In genomic region chr9:122213102-122213588, GRCh38 we compare ENCODE assay signal across 7 cellular contexts. TPM values are rescaled to one million over a fixed set of nuclear protein-coding genes. Genes with fewer than 3 reads are reported as not detected.
A peak's percentile ranks its signal among the peaks of the same experiment; 100 is the strongest.
DNase-seq lines count a peak whose midpoint lies in the region; ATAC-seq, FAIRE-seq and TF ChIP-seq lines count a peak whose summit lies in the region.
"Had no signal": no experiment of that assay in that cellular context is flagged by ENCODE, and none has a peak within 500 bp of the region (broad histone marks: within the 10 kb centered on the region; RNA-seq: fewer than 3 reads in every experiment).

No MANE protein-coding gene starts in this region.

- H3K27ac ChIP-seq in A549: peak overlapping the region in 1 of 2 experiments; percentile 59; a peak in 2 of 6 replicates
- H3K27ac ChIP-seq in Panc1 (ENCODE audit: low read length): no peak overlapping the region
- no peak overlapping the region for H3K27ac ChIP-seq in A673 (ENCODE audit: low read depth, low read length, poor library complexity, severe bottlenecking)

- TF ChIP-seq CTCF in A549 (IDR thresholded peaks at IDR 0.05) (no peak), Panc1 (IDR thresholded peaks at IDR 0.05) (no peak), A673 (conservative IDR thresholded peaks at IDR 0.05; ENCODE audit: low read depth, low read length) (no peak)

- no peak for TF ChIP-seq RAD21 in A549 (conservative IDR thresholded peaks at IDR 0.05 in 1 of 2, IDR thresholded peaks at IDR 0.05 in 1 of 2)

- DNase-seq in A549 (ENCODE audit: low read depth in 1 of 2, low spot score in 1 of 2): no peak
- no peak for DNase-seq in Panc1 (ENCODE audit: low read depth, low spot score)
- DNase-seq in A673 (ENCODE audit: low spot score): no peak
- DNase-seq in Kasumi-1 (lab: John Stamatoyannopoulos, UW): no peak
- no peak for DNase-seq in Right ventricle myocardium superior
- DNase-seq: hippocampal formation had no signal

- H3K4me1 ChIP-seq in A549 (peaks cover 15% of the 10 kb centered on the region; the same call in 1 of the 3 replicates), Panc1 (ENCODE audit: control insufficient read depth, insufficient read depth, low read length) (no peaks in the 10 kb centered on the region), A673 (ENCODE audit: insufficient read depth, low read length, poor library complexity, severe bottlenecking) (peaks cover 8% of the 10 kb centered on the region)

- POLR2A ChIA-PET in A549 (lab: Yijun Ruan, JAX) (interaction anchor here (0.5 kb wide), 1 partner anchor 12 kb away, joined by 3 read pairs; no protein-coding TSS in a partner anchor), Panc1 (lab: Charles Lee) (no interaction called here), A673 (lab: Charles Lee; ENCODE audit: low non-redundant PET) (no interaction called here)

- no peaks in the 10 kb centered on the region for H3K9me3 ChIP-seq in A549
- no peaks in the 10 kb centered on the region for H3K9me3 ChIP-seq in Panc1 (ENCODE audit: control insufficient read depth, insufficient read depth, low read depth, low read length)
- H3K9me3 ChIP-seq in iPS-18c (ENCODE audit: control insufficient read depth, insufficient read depth, low read length): no peaks in the 10 kb centered on the region
- no peaks in the 10 kb centered on the region for H3K9me3 ChIP-seq in A673 (ENCODE audit: low read depth, low read length, poor library complexity, severe bottlenecking)

- in situ Hi-C loops in Panc1 (cut with HindIII; ENCODE audit: low pct_unique_long_range_greater_than_20kb, low sequenced_read_pairs): no loop called here

- 81% methylated on average over 16 of the region's 20 CpGs for WGBS in A549 (ENCODE audit: missing lambda C conversion rate)

- no peak for FAIRE-seq in A549 (lab: Jason Lieb, UNC)

- H3K4me3 ChIP-seq in A549 (peak overlapping the region; percentile 49), Panc1 (ENCODE audit: low read depth in 2 of 2, low read length in 2 of 2) (peak overlapping the region; percentile 32 to 46), iPS-18c (ENCODE audit: insufficient read depth, low read depth, low read length) (peak overlapping the region; percentile 49; the same call in 1 of the 2 replicates), A673 (ENCODE audit: low read depth, low read length, poor library complexity, severe bottlenecking) (no peak overlapping the region)

- BruUV-seq in Panc1 (replicated peaks; lab: Mats Ljungman, UMichigan) (no TSS peak), A673 (replicated peaks; lab: Mats Ljungman, UMichigan) (no TSS peak)

- H3K27me3 ChIP-seq in Panc1 (ENCODE audit: control insufficient read depth, insufficient read depth, low read length) (no peaks in the 10 kb centered on the region), A673 (replicated peaks; ENCODE audit: insufficient read depth, low read depth, low read length, poor library complexity) (peaks cover 79% of the 10 kb centered on the region)

- peak overlapping the region; percentile 96 for H3K4me2 ChIP-seq in A549

- CTCF ChIA-PET in A549 (lab: Yijun Ruan, JAX) (interaction anchor here (0.8 to 1.1 kb wide), 3 partner anchors 22 to 137 kb away, joined by 3 to 4 read pairs (median 3); no protein-coding TSS in a partner anchor), Panc1 (lab: Charles Lee) (no interaction called here), A673 (lab: Charles Lee) (no interaction called here)

- no peak for TF ChIP-seq EP300 in A549 (IDR thresholded peaks at IDR 0.05)

- H3K36me3 ChIP-seq in Panc1 (ENCODE audit: control insufficient read depth, insufficient read depth, low read length) (no peaks in the 10 kb centered on the region), A673 (ENCODE audit: insufficient read depth, low read length, poor library complexity, severe bottlenecking) (no peaks in the 10 kb centered on the region)

- ATAC-seq in A549 (no peak), Panc1 (no peak), Right ventricle myocardium superior (ENCODE audit: poor library complexity) (no peak)

- no peak for TF ChIP-seq POLR2A in A549 (IDR thresholded peaks at IDR 0.05; ENCODE audit: low read length)

- intact Hi-C loops in Panc1 (cut with micrococcal nuclease; ENCODE audit: unreplicated experiment): no loop called here
- intact Hi-C loops in A673 (cut with micrococcal nuclease; ENCODE audit: unreplicated experiment): no loop called here
- intact Hi-C loops in Right ventricle myocardium superior (cut with DNase I): no loop called here

TF ChIP-seq in A549, 52 proteins besides CTCF, POLR2A, EP300 and RAD21:
- no peak for TF ChIP-seq EHMT2 (IDR thresholded peaks at IDR 0.05; ENCODE audit: low read depth)
- no peak for TF ChIP-seq FOXS1 (CRISPR knock-in tag; IDR thresholded peaks at IDR 0.05)
- TF ChIP-seq POLR2AphosphoS2 (conservative IDR thresholded peaks at IDR 0.05; ENCODE audit: low read length): no peak
- TF ChIP-seq, protein P1, sequence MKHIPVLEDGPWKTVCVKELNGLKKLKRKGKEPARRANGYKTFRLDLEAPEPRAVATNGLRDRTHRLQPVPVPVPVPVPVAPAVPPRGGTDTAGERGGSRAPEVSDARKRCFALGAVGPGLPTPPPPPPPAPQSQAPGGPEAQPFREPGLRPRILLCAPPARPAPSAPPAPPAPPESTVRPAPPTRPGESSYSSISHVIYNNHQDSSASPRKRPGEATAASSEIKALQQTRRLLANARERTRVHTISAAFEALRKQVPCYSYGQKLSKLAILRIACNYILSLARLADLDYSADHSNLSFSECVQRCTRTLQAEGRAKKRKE (CRISPR knock-in tag; IDR thresholded peaks at IDR 0.05; ENCODE audit: low read depth): no peak
- TF ChIP-seq HDAC2 (IDR thresholded peaks at IDR 0.05): no peak
- TF ChIP-seq KDM5A (IDR thresholded peaks at IDR 0.05): no peak
- no peak for TF ChIP-seq HEYL (CRISPR knock-in tag; IDR thresholded peaks at IDR 0.05)
- TF ChIP-seq HOXA7 (CRISPR knock-in tag; IDR thresholded peaks at IDR 0.05): no peak
- TF ChIP-seq NPAS2 (CRISPR knock-in tag; IDR thresholded peaks at IDR 0.05; ENCODE audit: borderline replicate concordance): no peak
- TF ChIP-seq HOXB13 (CRISPR knock-in tag; IDR thresholded peaks at IDR 0.05; ENCODE audit: low read depth): no peak

RNA-seq across cellular contexts. Expression of gene LHX6, which starts 15.6 kb away (rescaled TPM):
- polyA plus RNA-seq in A549 (2011; rRNA removed) (0.26 and 0.29 TPM in 2 replicates), A549 (2017; fragmentation: RNase III; extraction: RNeasy Plus Mini Kit Qiagen cat#74134 plus additional on column Dnase treatment) (0.14 to 0.38 TPM (median 0.20 TPM) in 3 replicates)
- 0.16 and 0.22 TPM in 2 replicates for polyA plus RNA-seq in A549 (2012; cell fraction: cytosol; rRNA removed)
- 0.20 and 0.40 TPM in 2 replicates for polyA plus RNA-seq in A549 (2012; cell fraction: nucleus; rRNA removed)
- 0.19 and 0.21 TPM in 2 replicates for polyA minus RNA-seq in A549 (2011; rRNA and poly(A)+ RNA removed)
- total RNA-seq in Panc1 (2021; ENCODE audit: unreplicated experiment) (0.62 TPM), A673 (2021) (not detected in 2 replicates), Right ventricle myocardium superior (3.4 TPM)
- polyA plus RNA-seq in Panc1 (2012; ENCODE audit: insufficient read length): 0.40 TPM

RNA-seq across cellular contexts. Expression of gene RBM18, which starts 51.5 kb away (rescaled TPM):
- polyA plus RNA-seq in A549 (2011; rRNA removed) (41.1 and 52.3 TPM in 2 replicates), A549 (2017; fragmentation: RNase III; extraction: RNeasy Plus Mini Kit Qiagen cat#74134 plus additional on column Dnase treatment) (13.3 to 13.8 TPM (median 13.5 TPM) in 3 replicates)
- polyA plus RNA-seq in A549 (2012; cell fraction: cytosol; rRNA removed): 9.1 and 9.4 TPM in 2 replicates
- 2.5 and 2.6 TPM in 2 replicates for polyA plus RNA-seq in A549 (2012; cell fraction: nucleus; rRNA removed)
- polyA minus RNA-seq in A549 (2011; rRNA and poly(A)+ RNA removed): 14.0 and 17.6 TPM in 2 replicates
- total RNA-seq in Panc1 (2021; ENCODE audit: unreplicated experiment) (19.2 TPM), A673 (2021) (29.3 and 30.8 TPM in 2 replicates), Right ventricle myocardium superior (37.3 TPM)
- 17.7 TPM for polyA plus RNA-seq in Panc1 (2012; ENCODE audit: insufficient read length)

RNA-seq across cellular contexts. Expression of gene MRRF, which starts 51.5 kb away (rescaled TPM):
- polyA plus RNA-seq in A549 (2011; rRNA removed): 107 and 115 TPM in 2 replicates
- 49.0 and 52.1 TPM in 2 replicates for polyA plus RNA-seq in A549 (2012; cell fraction: cytosol; rRNA removed)
- polyA plus RNA-seq in A549 (2012; cell fraction: nucleus; rRNA removed): 22.6 and 38.4 TPM in 2 replicates
- polyA plus RNA-seq in A549 (2017; fragmentation: RNase III; extraction: RNeasy Plus Mini Kit Qiagen cat#74134 plus additional on column Dnase treatment): 62.5 to 71.5 TPM (median 63.6 TPM) in 3 replicates
- polyA minus RNA-seq in A549 (2011; rRNA and poly(A)+ RNA removed): 53.4 and 80.2 TPM in 2 replicates
- total RNA-seq in Panc1 (2021; ENCODE audit: unreplicated experiment): 28.4 TPM
- polyA plus RNA-seq in Panc1 (2012; ENCODE audit: insufficient read length): 12.0 TPM
- total RNA-seq in A673 (2021): 35.0 and 44.9 TPM in 2 replicates
- total RNA-seq in Right ventricle myocardium superior: 35.7 TPM

RNA-seq across cellular contexts. Expression of gene MORN5, which starts 53.4 kb away (rescaled TPM):
- polyA plus RNA-seq in A549 (2011; rRNA removed) (0.17 TPM in 1 of 2 replicates, not detected in the other), A549 (2017; fragmentation: RNase III; extraction: RNeasy Plus Mini Kit Qiagen cat#74134 plus additional on column Dnase treatment) (0.18 TPM in 1 of 3 replicates, not detected in the others)
- polyA plus RNA-seq in A549 (2012; cell fraction: cytosol; rRNA removed): not detected in 2 replicates
- not detected in 2 replicates for polyA plus RNA-seq in A549 (2012; cell fraction: nucleus; rRNA removed)
- not detected in 2 replicates for polyA minus RNA-seq in A549 (2011; rRNA and poly(A)+ RNA removed)
- total RNA-seq in Panc1 (2021; ENCODE audit: unreplicated experiment) (not detected), A673 (2021) (not detected in 2 replicates), Right ventricle myocardium superior (not detected)
- polyA plus RNA-seq in Panc1 (2012; ENCODE audit: insufficient read length): not detected

RNA-seq across cellular contexts. Expression of gene NDUFA8, which starts 53.6 kb away (rescaled TPM):
- polyA plus RNA-seq in A549 (2011; rRNA removed) (94.9 and 120 TPM in 2 replicates), A549 (2017; fragmentation: RNase III; extraction: RNeasy Plus Mini Kit Qiagen cat#74134 plus additional on column Dnase treatment) (145 to 148 TPM (median 147 TPM) in 3 replicates)
- 122 and 157 TPM in 2 replicates for polyA plus RNA-seq in A549 (2012; cell fraction: cytosol; rRNA removed)
- polyA plus RNA-seq in A549 (2012; cell fraction: nucleus; rRNA removed): 42.4 and 61.1 TPM in 2 replicates
- polyA minus RNA-seq in A549 (2011; rRNA and poly(A)+ RNA removed): 44.1 and 57.0 TPM in 2 replicates
- total RNA-seq in Panc1 (2021; ENCODE audit: unreplicated experiment) (55.5 TPM), A673 (2021) (105 and 107 TPM in 2 replicates), Right ventricle myocardium superior (294 TPM)
- polyA plus RNA-seq in Panc1 (2012; ENCODE audit: insufficient read length): 81.9 TPM
